In genomic region chr9:114880276-114880891, GRCh38 we compare ENCODE assay signal across 30 cellular contexts. TPM values are rescaled to one million over a fixed set of nuclear protein-coding genes. Genes with fewer than 3 reads are reported as not detected.
DNase-seq lines count a peak whose midpoint lies in the region; ATAC-seq, FAIRE-seq and TF ChIP-seq lines count a peak whose summit lies in the region.
"Had no signal": no experiment of that assay in that cellular context is flagged by ENCODE, and none has a peak within 500 bp of the region (broad histone marks: within the 10 kb centered on the region; RNA-seq: fewer than 3 reads in every experiment).

No MANE protein-coding gene starts in this region.

- intact Hi-C loops in IMR-90 (cut with micrococcal nuclease), result no loop called here
- intact Hi-C loops in lower leg skin (cut with DNase I; ENCODE audit: low total_unique reads), result no loop called here

- H3K27me3 ChIP-seq in IMR-90 (ENCODE audit: control insufficient read depth, insufficient read depth, low read length), result no peaks in the 10 kb centered on the region; the same call in 1 of the 2 replicates
- H3K27me3 ChIP-seq in neutrophil, result no peaks in the 10 kb centered on the region
- H3K27me3 ChIP-seq: transverse colon had no signal

- H3K27ac ChIP-seq in IMR-90 (ENCODE audit: insufficient read depth, low read length) (no peak overlapping the region), neutrophil (peak overlapping the region; percentile 81)
- H3K27ac ChIP-seq: coronary artery, KMS-11, lower lobe of right lung, PC-9, transverse colon had no signal

- H2BK120ac ChIP-seq in IMR-90 (ENCODE audit: low read depth, low read length), result no peak overlapping the region

- no peak overlapping the region for H3K9ac ChIP-seq in IMR-90 (ENCODE audit: low read depth, low read length)
- H3K9ac ChIP-seq: KMS-11 had no signal

- no peak for TF ChIP-seq POLR2A in IMR-90 (IDR thresholded peaks at IDR 0.05; ENCODE audit: low read depth, low read length)
- no peak for TF ChIP-seq POLR2A in lower leg skin (IDR thresholded peaks at IDR 0.05)

- TF ChIP-seq RAD21 in IMR-90 (IDR thresholded peaks at IDR 0.05; ENCODE audit: low read length), result no peak

- ATAC-seq in IMR-90 (ENCODE audit: low read depth) (no peak), SK-N-SH treated with all-trans-retinoic acid at 6 μM for 48 hours (no peak)
- ATAC-seq: activated T-cell treated with anti-CD3 and anti-CD28 coated beads, Interleukin-2, amount 50 U/mL, for 4 hours; lower lobe of right lung; sciatic nerve had no signal

- H3K79me1 ChIP-seq in IMR-90 (ENCODE audit: low read depth in 1 of 2, low read length in 2 of 2), result no peaks in the 10 kb centered on the region

- no peak overlapping the region for H3K18ac ChIP-seq in IMR-90 (ENCODE audit: low read depth, low read length)

- no peak overlapping the region for H2BK15ac ChIP-seq in IMR-90 (ENCODE audit: low read depth, low read length)

- H3K4me3 ChIP-seq in IMR-90 (ENCODE audit: insufficient read depth, low read depth, low read length) (no peak overlapping the region), neutrophil (ENCODE audit: low read depth in 1 of 2, low read length in 1 of 2) (peak overlapping the region in 1 of 2 experiments; percentile 3), lower leg skin (ENCODE audit: low read depth, poor library complexity, severe bottlenecking) (no peak overlapping the region)
- H3K4me3 ChIP-seq: coronary artery, lower lobe of right lung, PC-9, transverse colon had no signal

- TF ChIP-seq CTCF in IMR-90 (conservative IDR thresholded peaks at IDR 0.05; ENCODE audit: low read depth, low read length), result no peak
- TF ChIP-seq CTCF in neutrophil (IDR thresholded peaks at IDR 0.05), result no peak
- no peak for TF ChIP-seq CTCF in lower leg skin (IDR thresholded peaks at IDR 0.05)

- H3K4me1 ChIP-seq in IMR-90 (ENCODE audit: control insufficient read depth, insufficient read depth, low read length) (peaks cover 4% of the 10 kb centered on the region; the same call in 1 of the 2 replicates), neutrophil (ENCODE audit: control insufficient read depth in 1 of 2, insufficient read depth in 1 of 2, low read depth in 1 of 2, low read length in 1 of 2) (peaks cover 54 to 57% of the 10 kb centered on the region in 2 experiments)

- BruUV-seq in IMR-90 (replicated peaks; lab: Mats Ljungman, UMichigan), result no TSS peak

- CTCF ChIA-PET in IMR-90 (lab: Yijun Ruan, JAX), result no interaction called here

- H4K91ac ChIP-seq in IMR-90 (ENCODE audit: insufficient read depth, low read depth, low read length), result no peak overlapping the region

- H2BK5ac ChIP-seq in IMR-90 (ENCODE audit: low read depth, low read length, poor library complexity, severe bottlenecking), result no peak overlapping the region

- in situ Hi-C loops in IMR-90 (cut with MboI; ENCODE audit: low sequenced_read_pairs), result no loop called here

- H4K20me1 ChIP-seq in IMR-90 (ENCODE audit: insufficient read depth, low read length), result no peaks in the 10 kb centered on the region

- no peaks in the 10 kb centered on the region for H3K36me3 ChIP-seq in IMR-90 (ENCODE audit: control insufficient read depth, insufficient read depth, low read length)
- H3K36me3 ChIP-seq in neutrophil, result no peaks in the 10 kb centered on the region
- H3K36me3 ChIP-seq: lower lobe of right lung, transverse colon had no signal

- WGBS in IMR-90 (ENCODE audit: extremely low coverage in 2 of 2, insufficient read length in 1 of 2), 2 experiments, result 93% methylated on average over 2 of the region's 2 CpGs; no CpG with 5 or more reads in 1 of the 2 experiments
- WGBS in lower leg skin, 2 donors, result 77 to 84% methylated on average over 2 of the region's 2 CpGs

- H2BK20ac ChIP-seq in IMR-90 (ENCODE audit: low read depth, low read length), result no peak overlapping the region

- H2AK5ac ChIP-seq in IMR-90 (ENCODE audit: low read depth, low read length), result no peak overlapping the region

- H4K5ac ChIP-seq in IMR-90 (ENCODE audit: low read depth, low read length), result no peak overlapping the region

- no peak overlapping the region for H3K14ac ChIP-seq in IMR-90 (replicated peaks; ENCODE audit: low read depth, low read length)

- H3K9me3 ChIP-seq in IMR-90 (ENCODE audit: control insufficient read depth, insufficient read depth, low read length), result no peaks in the 10 kb centered on the region
- H3K9me3 ChIP-seq in neutrophil, result peaks cover 2% of the 10 kb centered on the region
- H3K9me3 ChIP-seq: lower lobe of right lung had no signal

- H3K23ac ChIP-seq in IMR-90 (ENCODE audit: low read depth, low read length), result no peak overlapping the region

- H3K9me1 ChIP-seq in IMR-90 (ENCODE audit: insufficient read depth, low read length), result no peaks in the 10 kb centered on the region

- H3K4me2 ChIP-seq in IMR-90 (ENCODE audit: low read depth, low read length), result no peak overlapping the region
- H3K4me2 ChIP-seq: KMS-11, PC-9 had no signal

- dilution Hi-C loops in IMR-90 (cut with HindIII; ENCODE audit: low sequenced_read_pairs, unreplicated experiment), result no loop called here

- H4K8ac ChIP-seq in IMR-90 (ENCODE audit: low read depth in 2 of 2, low read length in 2 of 2), result no peak overlapping the region

- DNase-seq in ELR (ENCODE audit: low read depth) (peak; percentile 34), IMR-90 (peak; percentile 45), amniotic epithelial cell (ENCODE audit: low read depth) (peak; percentile 67), lower leg skin (ENCODE audit: low spot score in 2 of 2) (no peak), HK-2 (ENCODE audit: unreplicated experiment) (no peak), GM19239 (ENCODE audit: insufficient read length, low spot score) (no peak)
- DNase-seq: activated CD4-positive, alpha-beta T cell treated with anti-CD3 and anti-CD28 coated beads for 4 hours; activated CD8-positive, alpha-beta memory T cell treated with anti-CD3 and anti-CD28 coated beads for 24 hours; activated naive CD4-positive, alpha-beta T cell; activated T-cell treated with anti-CD3 and anti-CD28 coated beads, Interleukin-2, amount 50 U/mL, for 4 hours; amniotic stem cell; CD4-positive, CD25-positive, alpha-beta regulatory T cell; DMS 273 treated with DMSO at 0.1 percent for 48 hours; glutamatergic neuron; GOT3; lower lobe of right lung; NCI-H2081; NCI-H82; PC-9; SHP77; transverse colon had no signal

- H2AFZ ChIP-seq in IMR-90 (replicated peaks; ENCODE audit: low read length, poor library complexity), result no peak overlapping the region
- H2AFZ ChIP-seq: PC-9 had no signal

- no peak overlapping the region for H3K56ac ChIP-seq in IMR-90 (ENCODE audit: extremely low read depth, insufficient read depth, low read length)

- no peak for FAIRE-seq in GM19239 (lab: Jason Lieb, UNC)

- POLR2A ChIA-PET in IMR-90 (lab: Charles Lee; ENCODE audit: unreplicated experiment), result no interaction called here

- no peak overlapping the region for H3K4ac ChIP-seq in IMR-90 (ENCODE audit: low read depth, low read length)

- no peak overlapping the region for H2AK9ac ChIP-seq in IMR-90 (replicated peaks; ENCODE audit: low read depth, low read length, poor library complexity)

TF ChIP-seq in IMR-90, 13 proteins besides CTCF, POLR2A, EP300 and RAD21 (continues in another document):
- no peak for TF ChIP-seq BHLHE40 (IDR thresholded peaks at IDR 0.05; ENCODE audit: low read depth, low read length)
- no peak for TF ChIP-seq RFX5 (IDR thresholded peaks at IDR 0.05; ENCODE audit: low read depth, low read length)
- no peak for TF ChIP-seq USF2 (IDR thresholded peaks at IDR 0.05; ENCODE audit: low read depth, low read length)
- TF ChIP-seq RCOR1 (IDR thresholded peaks at IDR 0.05; ENCODE audit: insufficient replicate concordance, low read length), result no peak
- TF ChIP-seq CHD1 (IDR thresholded peaks at IDR 0.05; ENCODE audit: low read depth, low read length), result no peak
- TF ChIP-seq SMC3 (IDR thresholded peaks at IDR 0.05; ENCODE audit: low read depth, low read length), result no peak
- no peak for TF ChIP-seq MAZ (IDR thresholded peaks at IDR 0.05; ENCODE audit: borderline replicate concordance, low read depth, low read length)
- no peak for TF ChIP-seq FOS (IDR thresholded peaks at IDR 0.05; ENCODE audit: low read depth, low read length)
- TF ChIP-seq MXI1 (IDR thresholded peaks at IDR 0.05; ENCODE audit: borderline replicate concordance, low read depth, low read length), result no peak

TF ChIP-seq in SK-N-SH treated with all-trans-retinoic acid at 6 μM for 48 hours, 23 proteins besides CTCF, POLR2A, EP300 and RAD21 (continues in another document):
- TF ChIP-seq ISL1 (CRISPR knock-in tag; IDR thresholded peaks at IDR 0.05), result no peak
- TF ChIP-seq ZNF565 (CRISPR knock-in tag; conservative IDR thresholded peaks at IDR 0.05; ENCODE audit: low read depth), result no peak
- no peak for TF ChIP-seq ZNF70 (CRISPR knock-in tag; IDR thresholded peaks at IDR 0.05)
- no peak for TF ChIP-seq TCF4 (CRISPR knock-in tag; IDR thresholded peaks at IDR 0.05; ENCODE audit: borderline replicate concordance)
- no peak for TF ChIP-seq OSR1 (CRISPR knock-in tag; IDR thresholded peaks at IDR 0.05)
- TF ChIP-seq TOX (CRISPR knock-in tag; IDR thresholded peaks at IDR 0.05; ENCODE audit: borderline replicate concordance), result no peak
- no peak for TF ChIP-seq RARB (CRISPR knock-in tag; IDR thresholded peaks at IDR 0.05)
- no peak for TF ChIP-seq PATZ1 (CRISPR knock-in tag; IDR thresholded peaks at IDR 0.05; ENCODE audit: borderline replicate concordance)
- TF ChIP-seq CSDC2 (CRISPR knock-in tag; IDR thresholded peaks at IDR 0.05), result no peak
- no peak for TF ChIP-seq ZC3H10 (CRISPR knock-in tag; IDR thresholded peaks at IDR 0.05)

RNA-seq across cellular contexts. Expression of gene TNFSF8, which starts 50.0 kb away (rescaled TPM):
- total RNA-seq in IMR-90 (2012; rRNA removed), result not detected in 2 replicates
- polyA plus RNA-seq in IMR-90 (2012; rRNA removed), result not detected in 2 replicates
- polyA plus RNA-seq in IMR-90 (2012; cell fraction: cytosol; rRNA removed), result not detected in 2 replicates
- polyA plus RNA-seq in IMR-90 (2012; cell fraction: nucleus; rRNA removed; ENCODE audit: low replicate concordance), result not detected in 2 replicates
- 1 to 10 TPM in 2 of 4 donors, under 1 TPM in 2; 0.27 to 2.5 (median 0.93) TPM for total RNA-seq in lower leg skin
- total RNA-seq: G401, HT-29, kidney epithelial cell, neural crest cell, PC-9 had no signal

Comparison
In these comparisons a context has a peak if more than half of its experiments do, and no peak if none do; other contexts are left out.
1. DNase-seq: peak in ELR (single experiment), IMR-90 (single experiment) and amniotic epithelial cell (single experiment); none in lower leg skin (0 of 2), HK-2 (single experiment) and GM19239 (single experiment).